29 cellular contexts compared by ENCODE assay signal in the genomic region with DNA sequence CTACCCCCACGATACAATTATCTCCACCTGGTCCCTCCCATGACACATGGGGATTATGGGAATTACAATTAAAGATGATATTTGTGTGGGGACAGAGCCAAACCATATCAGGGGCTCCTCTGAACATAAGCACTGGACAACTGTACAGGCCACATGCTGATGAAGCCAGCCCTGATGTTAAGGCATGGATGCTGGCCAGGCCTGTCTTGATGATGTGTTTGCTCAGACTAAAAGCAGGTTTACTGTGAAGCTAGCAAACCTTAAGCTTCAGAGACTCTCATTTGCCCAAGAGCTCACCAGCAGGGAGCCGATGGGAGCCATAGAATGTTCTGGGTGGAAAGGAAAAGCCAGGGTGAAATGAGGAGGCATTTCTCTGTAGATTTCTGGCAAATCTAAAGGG.
"Had no signal": no experiment of that assay in that cellular context is flagged by ENCODE, and none has a peak within 500 bp of the region (broad histone marks: within the 10 kb centered on the region; RNA-seq: fewer than 3 reads in every experiment).

No MANE protein-coding gene starts in this region.

- FAIRE-seq: keratinocyte, small intestine, urothelium cell line had no signal

- H3K27ac ChIP-seq: left lung, neural progenitor cell, neutrophil, right atrium auricular region, sigmoid colon, spleen, suprapubic skin, thoracic aorta, tibial artery, upper lobe of right lung had no signal

- DNase-seq: hippocampal formation; kidney glomerular epithelial cell; left cardiac atrium; left lung; mesendoderm; naive B cell; natural killer cell; nephron progenitor cell; occipital lobe; sigmoid colon; small intestine; spleen; stimulated activated CD4-positive, alpha-beta T cell treated with anti-CD3 and anti-CD28 coated beads, Interleukin-4, amount 100 ng/mL, for 24 hours; stimulated activated naive CD4-positive, alpha-beta T cell; tibial artery; trophoblast cell; upper lobe of right lung had no signal

- H3K4me3 Mint-ChIP-seq: mesothelial cell of epicardium; naive B cell; natural killer cell; nephron progenitor cell; neural progenitor cell; stimulated activated effector memory CD8-positive, alpha-beta T cell treated with anti-CD3 and anti-CD28 coated beads, Interleukin-12 subunit alpha, Interleukin-12 subunit beta, amount 100 ng/mL, for 72 hours; stimulated activated naive CD8-positive, alpha-beta T cell treated with anti-CD3 and anti-CD28 coated beads, Interleukin-15, Interleukin-2, amounts not matched to agents 100 ng/mL and 50 ng/mL, for 24 hours had no signal

- H3K4me2 ChIP-seq: neural progenitor cell had no signal

- ATAC-seq: left cardiac atrium; left lung; natural killer cell; stimulated activated effector memory CD8-positive, alpha-beta T cell treated with anti-CD3 and anti-CD28 coated beads, Interleukin-12 subunit alpha, Interleukin-12 subunit beta, amount 100 ng/mL, for 72 hours; upper lobe of right lung had no signal

- H3K27me3 ChIP-seq: left lung, neural progenitor cell, neutrophil, right atrium auricular region, sigmoid colon, suprapubic skin, tibial artery had no signal

- H3K4me1 ChIP-seq: left lung, neural progenitor cell, right atrium auricular region, sigmoid colon, spleen, suprapubic skin, tibial artery, upper lobe of right lung had no signal

- H3K9me3 ChIP-seq: left lung, neutrophil, right atrium auricular region, sigmoid colon, spleen, suprapubic skin, thoracic aorta, tibial artery, upper lobe of right lung had no signal

- H3K36me3 Mint-ChIP-seq: mesothelial cell of epicardium; naive B cell; natural killer cell; neural progenitor cell; stimulated activated effector memory CD8-positive, alpha-beta T cell treated with anti-CD3 and anti-CD28 coated beads, Interleukin-12 subunit alpha, Interleukin-12 subunit beta, amount 100 ng/mL, for 72 hours had no signal

- H3K4me1 Mint-ChIP-seq: mesothelial cell of epicardium; naive B cell; natural killer cell; nephron progenitor cell; neural progenitor cell; stimulated activated effector memory CD8-positive, alpha-beta T cell treated with anti-CD3 and anti-CD28 coated beads, Interleukin-12 subunit alpha, Interleukin-12 subunit beta, amount 100 ng/mL, for 72 hours had no signal

- H3K27me3 Mint-ChIP-seq: progenitor cell of endocrine pancreas had no signal

- H3K9ac ChIP-seq: neural progenitor cell had no signal

- H3K4me3 ChIP-seq: left lung, lung, neural progenitor cell, right atrium auricular region, sigmoid colon, spleen, suprapubic skin, thoracic aorta, tibial artery, upper lobe of right lung had no signal

- H3K27ac Mint-ChIP-seq: mesothelial cell of epicardium; naive B cell; natural killer cell; nephron progenitor cell; neural progenitor cell; stimulated activated effector memory CD8-positive, alpha-beta T cell treated with anti-CD3 and anti-CD28 coated beads, Interleukin-12 subunit alpha, Interleukin-12 subunit beta, amount 100 ng/mL, for 72 hours; stimulated activated naive CD8-positive, alpha-beta T cell treated with anti-CD3 and anti-CD28 coated beads, Interleukin-15, Interleukin-2, amounts not matched to agents 100 ng/mL and 50 ng/mL, for 24 hours had no signal

- H2AFZ ChIP-seq: neural progenitor cell had no signal

- H3K36me3 ChIP-seq: left lung, neural progenitor cell, neutrophil, right atrium auricular region, sigmoid colon, spleen, suprapubic skin, thoracic aorta, tibial artery, upper lobe of right lung had no signal

- H3K9me3 Mint-ChIP-seq: natural killer cell; nephron progenitor cell; neural progenitor cell; stimulated activated effector memory CD8-positive, alpha-beta T cell treated with anti-CD3 and anti-CD28 coated beads, Interleukin-12 subunit alpha, Interleukin-12 subunit beta, amount 100 ng/mL, for 72 hours; stimulated activated naive CD8-positive, alpha-beta T cell treated with anti-CD3 and anti-CD28 coated beads, Interleukin-15, Interleukin-2, amounts not matched to agents 100 ng/mL and 50 ng/mL, for 24 hours had no signal
